10 cellular contexts compared by ENCODE assay signal in genomic region chr11:35179466-35180135, GRCh38. TPM values are rescaled to one million over a fixed set of nuclear protein-coding genes. Genes with fewer than 3 reads are reported as not detected.
DNase-seq lines count a peak whose midpoint lies in the region; ATAC-seq and TF ChIP-seq lines count a peak whose summit lies in the region.
"Had no signal": no experiment of that assay in that cellular context is flagged by ENCODE, and none has a peak within 500 bp of the region (broad histone marks: within the 10 kb centered on the region; RNA-seq: fewer than 3 reads in every experiment).

No MANE protein-coding gene starts in this region.

- no peaks in the 10 kb centered on the region for H3K27me3 Mint-ChIP-seq in activated naive CD4-positive, alpha-beta T cell treated with anti-CD3 and anti-CD28 coated beads, Interleukin-2, amount 50 U/mL, for 24 hours

- peaks cover 9% of the 10 kb centered on the region for H3K79me1 ChIP-seq in mesenchymal stem cell (replicated peaks; ENCODE audit: low read length, poor library complexity, severe bottlenecking)

- H2BK120ac ChIP-seq in mesenchymal stem cell (ENCODE audit: low read depth, low read length): no peak overlapping the region

- intact Hi-C loops in uterus (cut with DNase I; ENCODE audit: low total_unique reads) (no loop called here), cardiac septum (cut with DNase I) (loop anchor here (5.0 kb wide), 1 partner anchor 37 kb away; no protein-coding TSS in a partner anchor), mucosa of descending colon (cut with DNase I, micrococcal nuclease) (no loop called here)

- H2AFZ ChIP-seq in mesenchymal stem cell (ENCODE audit: low read depth, low read length): no peak overlapping the region

- no peaks in the 10 kb centered on the region for H3K9me3 Mint-ChIP-seq in activated naive CD4-positive, alpha-beta T cell treated with anti-CD3 and anti-CD28 coated beads, Interleukin-2, amount 50 U/mL, for 24 hours

- H3K27ac ChIP-seq in mesenchymal stem cell (ENCODE audit: low read length, poor library complexity, severe bottlenecking) (peak overlapping the region; percentile 22), uterus (peak overlapping the region; percentile 69 to 81)
- H3K27ac ChIP-seq: BLaER1, left ventricle myocardium inferior had no signal

- DNase-seq in activated naive CD4-positive, alpha-beta T cell (lab: John Stamatoyannopoulos, UW): no peak
- peak; percentile 40 for DNase-seq in adipocyte (ENCODE audit: low read depth)
- DNase-seq in mesenchymal stem cell: no peak
- DNase-seq in uterus: no peak
- DNase-seq in HAP-1 (ENCODE audit: low spot score in 2 of 2): no peak
- DNase-seq in cardiac septum (ENCODE audit: low spot score): no peak
- no peak for DNase-seq in mucosa of descending colon
- DNase-seq: left ventricle myocardium inferior had no signal

- in situ Hi-C loops in HAP-1 (cut with MboI; ENCODE audit: low sequenced_read_pairs): no loop called here

- H3K4me1 ChIP-seq in adipocyte (ENCODE audit: control insufficient read depth, insufficient read depth, low read length): peaks cover 70% of the 10 kb centered on the region
- peaks cover 5% of the 10 kb centered on the region for H3K4me1 ChIP-seq in mesenchymal stem cell (ENCODE audit: control insufficient read depth, insufficient read depth, low read depth, low read length)
- H3K4me1 ChIP-seq in uterus: peaks cover 14 to 25% of the 10 kb centered on the region in 2 donors
- H3K4me1 ChIP-seq in HAP-1: peaks cover 7% of the 10 kb centered on the region; the same call in 1 of the 2 replicates
- peaks cover 25% of the 10 kb centered on the region for H3K4me1 ChIP-seq in mucosa of descending colon (ENCODE audit: low read depth)

- H3K14ac ChIP-seq in mesenchymal stem cell (ENCODE audit: low read length in 2 of 2): no peak overlapping the region

- no peak overlapping the region for H2BK5ac ChIP-seq in mesenchymal stem cell (ENCODE audit: low read depth, low read length, poor library complexity, severe bottlenecking)

- no peak overlapping the region for H2BK15ac ChIP-seq in mesenchymal stem cell (ENCODE audit: low read depth, poor library complexity, severe bottlenecking)

- H3K23ac ChIP-seq in mesenchymal stem cell (ENCODE audit: low read length in 2 of 2): peak overlapping the region in 1 of 2 experiments; percentile 23

- H3K18ac ChIP-seq in mesenchymal stem cell (ENCODE audit: low read depth in 1 of 2, low read length in 2 of 2): peak overlapping the region in 1 of 2 experiments; percentile 30

- H3K4me3 ChIP-seq in adipocyte (ENCODE audit: low read length) (peak overlapping the region; percentile 45), mesenchymal stem cell (ENCODE audit: insufficient read depth in 1 of 2, low read depth in 1 of 2, low read length in 2 of 2) (peak overlapping the region in 1 of 2 experiments; percentile 37), uterus (no peak overlapping the region), HAP-1 (no peak overlapping the region), mucosa of descending colon (no peak overlapping the region)
- H3K4me3 ChIP-seq: BLaER1, left ventricle myocardium inferior had no signal

- no peak overlapping the region for H2AK5ac ChIP-seq in mesenchymal stem cell (ENCODE audit: low read length, severe bottlenecking)

- ATAC-seq in mucosa of descending colon: no peak

- H3K27me3 ChIP-seq in adipocyte (replicated peaks; ENCODE audit: control insufficient read depth, insufficient read depth, low read length): no peaks in the 10 kb centered on the region
- no peaks in the 10 kb centered on the region for H3K27me3 ChIP-seq in mesenchymal stem cell (ENCODE audit: control insufficient read depth in 1 of 2, insufficient read depth in 1 of 2, low read length in 2 of 2)
- no peaks in the 10 kb centered on the region for H3K27me3 ChIP-seq in uterus
- H3K27me3 ChIP-seq in HAP-1 (ENCODE audit: low read depth): no peaks in the 10 kb centered on the region; the same call in 1 of the 2 replicates
- H3K27me3 ChIP-seq: BLaER1 had no signal

- H3K4me2 ChIP-seq in mesenchymal stem cell (ENCODE audit: low read length, poor library complexity, severe bottlenecking): no peak overlapping the region
- H3K4me2 ChIP-seq: BLaER1 had no signal

- peaks cover 69% of the 10 kb centered on the region for H3K36me3 ChIP-seq in adipocyte (ENCODE audit: control insufficient read depth, insufficient read depth, low read length, severe bottlenecking)
- peaks cover 10 to 88% of the 10 kb centered on the region in 2 experiments for H3K36me3 ChIP-seq in mesenchymal stem cell (ENCODE audit: control insufficient read depth in 1 of 2, insufficient read depth in 2 of 2, low read depth in 1 of 2, low read length in 2 of 2)
- no peaks in the 10 kb centered on the region for H3K36me3 ChIP-seq in uterus
- no peaks in the 10 kb centered on the region for H3K36me3 ChIP-seq in HAP-1 (replicated peaks)
- H3K36me3 ChIP-seq in mucosa of descending colon (ENCODE audit: low read depth): no peaks in the 10 kb centered on the region

- H3K4ac ChIP-seq in mesenchymal stem cell (ENCODE audit: low read depth in 1 of 2, low read length in 2 of 2): no peak overlapping the region

- peak overlapping the region; percentile 68 for H3K4me3 Mint-ChIP-seq in activated naive CD4-positive, alpha-beta T cell treated with anti-CD3 and anti-CD28 coated beads, Interleukin-2, amount 50 U/mL, for 24 hours

- no peak overlapping the region for H4K91ac ChIP-seq in mesenchymal stem cell (ENCODE audit: low read length)

- peak overlapping the region in 1 of 2 experiments; percentile 57 for H2BK12ac ChIP-seq in mesenchymal stem cell (ENCODE audit: low read length in 2 of 2)

- H3K9ac ChIP-seq in adipocyte (ENCODE audit: low read length) (peak overlapping the region; percentile 63), mesenchymal stem cell (ENCODE audit: low read length) (peak overlapping the region; percentile 74)
- H3K9ac ChIP-seq: BLaER1 had no signal

- TF ChIP-seq CTCF in uterus (IDR thresholded peaks at IDR 0.05) (no peak), mucosa of descending colon (IDR thresholded peaks at IDR 0.05) (no peak)

- H3K36me3 Mint-ChIP-seq in activated naive CD4-positive, alpha-beta T cell treated with anti-CD3 and anti-CD28 coated beads, Interleukin-2, amount 50 U/mL, for 24 hours: peaks cover 60% of the 10 kb centered on the region

- no peak overlapping the region for H4K8ac ChIP-seq in mesenchymal stem cell (ENCODE audit: low read length)

- H3K4me1 Mint-ChIP-seq in activated naive CD4-positive, alpha-beta T cell treated with anti-CD3 and anti-CD28 coated beads, Interleukin-2, amount 50 U/mL, for 24 hours: peaks cover 87% of the 10 kb centered on the region

- TF ChIP-seq POLR2A in uterus (IDR thresholded peaks at IDR 0.05): no peak

- H3K9me3 ChIP-seq in adipocyte (ENCODE audit: control insufficient read depth, low read length) (no peaks in the 10 kb centered on the region), mesenchymal stem cell (ENCODE audit: control insufficient read depth, low read length) (no peaks in the 10 kb centered on the region), uterus (no peaks in the 10 kb centered on the region), HAP-1 (no peaks in the 10 kb centered on the region), mucosa of descending colon (no peaks in the 10 kb centered on the region)
- H3K9me3 ChIP-seq: BLaER1, left ventricle myocardium inferior had no signal

- peak overlapping the region; percentile 96 for H3K27ac Mint-ChIP-seq in activated naive CD4-positive, alpha-beta T cell treated with anti-CD3 and anti-CD28 coated beads, Interleukin-2, amount 50 U/mL, for 24 hours

- 83% methylated on average over 2 of the region's 2 CpGs for WGBS in mesenchymal stem cell

RNA-seq across cellular contexts. Expression of gene CD44, which starts 40.6 kb away (rescaled TPM):
- polyA plus RNA-seq in mesenchymal stem cell (2013, experiment 1 of 2): 1,373 TPM
- 1,315 TPM for polyA plus RNA-seq in mesenchymal stem cell (2013, experiment 2 of 2)
- total RNA-seq in uterus (100 to 1,000 TPM; 135 to 636 (median 397) TPM), cardiac septum (55.6 TPM), mucosa of descending colon (100 to 1,000 TPM; 105 to 154 (median 136) TPM)
